ENCODE assay signal across 1 cellular context in genomic region chr11:64204464-64204989, GRCh38.
TF ChIP-seq lines count a peak whose summit lies in the region.

No MANE protein-coding gene starts in this region.

TF ChIP-seq in K562, 482 proteins besides CTCF, POLR2A, EP300 and RAD21 (continued from another document and continues in another):
- TF ChIP-seq ZBTB26 (CRISPR knock-in tag; IDR thresholded peaks at IDR 0.05) (no peak), PATZ1 (CRISPR knock-in tag; IDR thresholded peaks at IDR 0.05; ENCODE audit: borderline replicate concordance) (no peak), GABPB1 (CRISPR knock-in tag; IDR thresholded peaks at IDR 0.05) (no peak; the same call in 1 of the 2 replicates), HCFC1 (IDR thresholded peaks at IDR 0.05; ENCODE audit: low read depth, low read length) (peak; percentile 36; the same call in 1 of the 2 replicates), RCOR1 (IDR thresholded peaks at IDR 0.05; ENCODE audit: borderline replicate concordance in 1 of 2, low read depth in 2 of 2, low read length in 2 of 2) (peak in 1 of 2 experiments; percentile 70; a peak in 2 of 4 replicates), HINFP (tag; conservative IDR thresholded peaks at IDR 0.05; ENCODE audit: low read depth) (no peak), BCLAF1 (IDR thresholded peaks at IDR 0.05; ENCODE audit: borderline replicate concordance in 1 of 2, control insufficient read depth in 1 of 2, low read depth in 2 of 2, low read length in 1 of 2) (no peak), ZNF436 (CRISPR knock-in tag; IDR thresholded peaks at IDR 0.05) (no peak), CAMTA2 (CRISPR knock-in tag; conservative IDR thresholded peaks at IDR 0.05) (no peak), XRCC5 (IDR thresholded peaks at IDR 0.05; ENCODE audit: low read depth, low read length) (peak; percentile 92), TBL1XR1 (IDR thresholded peaks at IDR 0.05; ENCODE audit: low read length in 2 of 2) (peak in 1 of 2 experiments; percentile 57; a peak in 2 of 4 replicates), ZNF592 (IDR thresholded peaks at IDR 0.05) (peak; percentile 61; the same call in 1 of the 2 replicates), BRD9 (IDR thresholded peaks at IDR 0.05; ENCODE audit: low read depth, partially characterized antibody) (peak; percentile 52), MYNN (IDR thresholded peaks at IDR 0.05) (peak; percentile 72; the same call in 1 of the 2 replicates), MYNN (CRISPR knock-in tag; IDR thresholded peaks at IDR 0.05) (no peak), NKRF (IDR thresholded peaks at IDR 0.05; ENCODE audit: borderline replicate concordance) (0 out of 2 replicates have a peak, but pooled peaks have one; percentile 6), EP400 (IDR thresholded peaks at IDR 0.05) (peak; percentile 60), ZNF444 (CRISPR knock-in tag; IDR thresholded peaks at IDR 0.05) (no peak), ATF1 (CRISPR knock-in tag; IDR thresholded peaks at IDR 0.05) (no peak), ATF1 (tag; IDR thresholded peaks at IDR 0.05) (peak; percentile 47), FOXJ3 (CRISPR knock-in tag; IDR thresholded peaks at IDR 0.05) (no peak), HBP1 (CRISPR knock-in tag; IDR thresholded peaks at IDR 0.05) (no peak), FOXA3 (CRISPR knock-in tag; conservative IDR thresholded peaks at IDR 0.05 in 1 of 2, IDR thresholded peaks at IDR 0.05 in 1 of 2) (no peak), DNMT1 (IDR thresholded peaks at IDR 0.05) (no peak), POLR2AphosphoS2 (IDR thresholded peaks at IDR 0.05; ENCODE audit: low read length) (peak; percentile 92; the same call in 1 of the 2 replicates), NFIC (IDR thresholded peaks at IDR 0.05) (peak; percentile 99), NR2C2 (CRISPR knock-in tag; IDR thresholded peaks at IDR 0.05) (no peak), NR2C2 (tag; IDR thresholded peaks at IDR 0.05) (no peak), JUND (IDR thresholded peaks at IDR 0.05; ENCODE audit: borderline replicate concordance, low read depth, low read length) (peak; percentile 73), JUND (tag; IDR thresholded peaks at IDR 0.05; ENCODE audit: borderline replicate concordance, low read depth, low read length) (peak; percentile 27; the same call in 1 of the 3 replicates), SP2 (IDR thresholded peaks at IDR 0.05; ENCODE audit: extremely low read depth, low read depth, low read length, poor library complexity, severe bottlenecking) (no peak), POLR2B (IDR thresholded peaks at IDR 0.05; ENCODE audit: low read depth, partially characterized antibody) (peak; percentile 54), DLX4 (CRISPR knock-in tag; IDR thresholded peaks at IDR 0.05) (no peak), BRCA1 (IDR thresholded peaks at IDR 0.05) (no peak), BRCA1 (CRISPR knock-in tag; IDR thresholded peaks at IDR 0.05) (no peak), REST (CRISPR knock-in tag; IDR thresholded peaks at IDR 0.05; ENCODE audit: low read depth) (no peak), CEBPG (CRISPR knock-in tag; IDR thresholded peaks at IDR 0.05) (no peak), CEBPG (tag; conservative IDR thresholded peaks at IDR 0.05 in 1 of 2, IDR thresholded peaks at IDR 0.05 in 1 of 2) (no peak), CTBP1 (IDR thresholded peaks at IDR 0.05; ENCODE audit: borderline replicate concordance) (peak; percentile 69; the same call in 1 of the 2 replicates), CSDE1 (IDR thresholded peaks at IDR 0.05) (no peak), ATF7 (IDR thresholded peaks at IDR 0.05) (peak; percentile 49; the same call in 1 of the 2 replicates), HDGF (IDR thresholded peaks at IDR 0.05) (0 out of 2 replicates have a peak, but pooled peaks have one; percentile 30), RAD51 (IDR thresholded peaks at IDR 0.05; ENCODE audit: borderline replicate concordance, low read depth) (0 out of 2 replicates have a peak, but pooled peaks have one; percentile 26), TEAD1 (CRISPR knock-in tag; IDR thresholded peaks at IDR 0.05) (0 out of 4 replicates have a peak, but pooled peaks of 1 of the 2 experiments have one; percentile 3), MECOM (CRISPR knock-in tag; IDR thresholded peaks at IDR 0.05) (no peak)
